In genomic region chr10:31961264-31961663, GRCh38 we compare ENCODE assay signal across 8 cellular contexts. TPM values are rescaled to one million over a fixed set of nuclear protein-coding genes. Genes with fewer than 3 reads are reported as not detected.
DNase-seq lines count a peak whose midpoint lies in the region; ATAC-seq, FAIRE-seq and TF ChIP-seq lines count a peak whose summit lies in the region.

No MANE protein-coding gene starts in this region.

- dilution Hi-C loops in keratinocyte (cut with MboI; ENCODE audit: extremely low pct_ligation_motif_present, low sequenced_read_pairs), result no loop called here

- H2AFZ ChIP-seq in OCI-LY1 (ENCODE audit: low read length) (no peak overlapping the region), keratinocyte (ENCODE audit: control insufficient read depth, low read length) (no peak overlapping the region)

- no peak overlapping the region for H3K4me2 ChIP-seq in OCI-LY1 (ENCODE audit: low read length)
- peak overlapping the region; percentile 70 for H3K4me2 ChIP-seq in keratinocyte (ENCODE audit: control insufficient read depth, extremely low read depth, insufficient read depth, low read depth, low read length)

- no peaks in the 10 kb centered on the region for H3K27me3 ChIP-seq in OCI-LY1 (ENCODE audit: insufficient read depth, low read length)
- H3K27me3 ChIP-seq in keratinocyte (ENCODE audit: control insufficient read depth, extremely low read depth, insufficient read depth, low read length), result no peaks in the 10 kb centered on the region

- H3K9me3 ChIP-seq in OCI-LY1 (ENCODE audit: low read length), result no peaks in the 10 kb centered on the region
- H3K9me3 ChIP-seq in keratinocyte (ENCODE audit: control insufficient read depth, low read depth, low read length), result no peaks in the 10 kb centered on the region

- peak; percentile 22 for ATAC-seq in HG03442 (IDR thresholded peaks at IDR 0.05; ENCODE audit: unreplicated experiment)
- no peak for ATAC-seq in GM21737 (IDR thresholded peaks at IDR 0.05; ENCODE audit: unreplicated experiment)

- no peaks in the 10 kb centered on the region for H3F3A ChIP-seq in OCI-LY1 (ENCODE audit: insufficient read depth, low read length)

- peaks cover 9% of the 10 kb centered on the region for H3K4me1 ChIP-seq in OCI-LY1 (ENCODE audit: insufficient read depth, low read length, severe bottlenecking)
- peaks cover 34% of the 10 kb centered on the region for H3K4me1 ChIP-seq in keratinocyte (ENCODE audit: control insufficient read depth, extremely low read depth, insufficient read depth, low read length)

- no peaks in the 10 kb centered on the region for H3K79me2 ChIP-seq in OCI-LY1 (ENCODE audit: insufficient read depth, low read length)
- H3K79me2 ChIP-seq in keratinocyte (ENCODE audit: control insufficient read depth, insufficient read depth, low read length), result no peaks in the 10 kb centered on the region

- peak; percentile 68 for DNase-seq in DMS79 treated with DMSO at 0.1 percent for 48 hours (lab: John Stamatoyannopoulos, UW)
- no peak for DNase-seq in keratinocyte (ENCODE audit: low read depth, low spot score)
- no peak for DNase-seq in NCI-H526 treated with DMSO at 0.1 percent for 48 hours (lab: John Stamatoyannopoulos, UW)
- no peak for DNase-seq in activated gamma-delta T cell (lab: John Stamatoyannopoulos, UW)
- DNase-seq in NCI-H226, result no peak

- no peaks in the 10 kb centered on the region for H3K9me1 ChIP-seq in keratinocyte (ENCODE audit: control insufficient read depth, extremely low read depth, insufficient read depth, low read length)

- H3K27ac ChIP-seq in OCI-LY1 (ENCODE audit: low read depth, low read length, poor library complexity, severe bottlenecking) (peak overlapping the region; percentile 32), keratinocyte (ENCODE audit: control insufficient read depth, insufficient read depth, low read length) (peak overlapping the region; percentile 63)

- H4K20me1 ChIP-seq in OCI-LY1 (ENCODE audit: insufficient read depth, low read length) (no peaks in the 10 kb centered on the region), keratinocyte (ENCODE audit: control insufficient read depth, extremely low read depth, insufficient read depth, low read length) (no peaks in the 10 kb centered on the region)

- no peak overlapping the region for H3K9ac ChIP-seq in OCI-LY1 (ENCODE audit: low read length)
- H3K9ac ChIP-seq in keratinocyte (ENCODE audit: control insufficient read depth, extremely low read depth, insufficient read depth, low read length), result peak overlapping the region; percentile 26

- no peaks in the 10 kb centered on the region for H3K9me2 ChIP-seq in OCI-LY1 (ENCODE audit: low read depth, low read length)

- peak; percentile 23 for FAIRE-seq in keratinocyte (lab: Jason Lieb, UNC)

- no peaks in the 10 kb centered on the region for H3K36me3 ChIP-seq in OCI-LY1 (ENCODE audit: insufficient read depth, low read length)
- no peaks in the 10 kb centered on the region for H3K36me3 ChIP-seq in keratinocyte (ENCODE audit: control insufficient read depth in 2 of 2, extremely low read depth in 1 of 2, insufficient read depth in 2 of 2, low read length in 2 of 2)

- TF ChIP-seq CTCF in OCI-LY1 (IDR thresholded peaks at IDR 0.05; ENCODE audit: low read length), result no peak
- TF ChIP-seq CTCF in keratinocyte (optimal IDR thresholded peaks at IDR 0.05 in 1 of 3, IDR thresholded peaks at IDR 0.05 in 1 of 3, conservative IDR thresholded peaks at IDR 0.05 in 1 of 3; ENCODE audit: extremely low read depth in 1 of 3, insufficient read depth in 2 of 3, low read length in 3 of 3), result no peak

- H3K4me3 ChIP-seq in OCI-LY1 (ENCODE audit: low read depth, low read length, poor library complexity, severe bottlenecking), result no peak overlapping the region
- H3K4me3 ChIP-seq in keratinocyte (ENCODE audit: control insufficient read depth in 2 of 3, extremely low read depth in 1 of 3, insufficient read depth in 2 of 3, low read depth in 1 of 3, low read length in 3 of 3), result peak overlapping the region in 1 of 3 experiments; percentile 3

RNA-seq across cellular contexts. Expression of gene ARHGAP12, which starts 32.6 kb away (rescaled TPM):
- polyA plus RNA-seq in keratinocyte, result 13.7 to 26.6 TPM (median 16.1 TPM) in 3 replicates
- 29.7 TPM for polyA plus RNA-seq in keratinocyte (2011; ENCODE audit: low read depth)
- polyA plus RNA-seq in keratinocyte (2011; cell fraction: cytosol; rRNA removed), result 9.1 and 19.4 TPM in 2 replicates
- 23.8 and 30.6 TPM in 2 replicates for polyA plus RNA-seq in keratinocyte (2011; cell fraction: nucleus; rRNA removed)
- 11.7 and 18.6 TPM in 2 replicates for polyA plus RNA-seq in keratinocyte (2012; ENCODE audit: low replicate concordance)
- polyA minus RNA-seq in keratinocyte, result 5.1 to 32.9 TPM (median 13.3 TPM) in 3 replicates
- polyA minus RNA-seq in keratinocyte (2011; cell fraction: cytosol; rRNA and poly(A)+ RNA removed), result 21.5 TPM
- 23.6 and 43.0 TPM in 2 replicates for polyA minus RNA-seq in keratinocyte (2011; cell fraction: nucleus; rRNA and poly(A)+ RNA removed)
